In the genomic region with DNA sequence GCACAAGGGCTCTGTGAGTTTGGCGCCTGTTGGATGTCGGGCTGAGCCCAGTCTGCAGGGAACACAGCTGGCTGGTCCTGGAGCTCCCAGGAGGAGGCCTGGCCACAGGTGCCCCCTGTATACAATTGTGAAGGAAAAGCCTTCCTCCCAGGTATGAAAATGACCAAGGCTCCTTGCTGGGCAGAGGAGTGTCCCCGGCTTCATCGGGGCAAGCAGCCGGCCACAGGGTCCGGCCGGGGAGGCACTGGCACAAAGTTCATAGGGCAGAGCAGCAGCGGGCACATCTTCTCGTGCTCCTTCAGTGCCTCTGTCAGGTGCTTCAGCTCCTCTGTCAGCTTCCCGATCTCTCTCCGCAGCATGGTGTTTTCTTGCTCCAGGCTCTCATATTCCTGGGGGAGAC, we compare ENCODE assay signal across 27 cellular contexts. TPM values are rescaled to one million over a fixed set of nuclear protein-coding genes. Genes with fewer than 3 reads are reported as not detected.
"Had no signal": no experiment of that assay in that cellular context is flagged by ENCODE, and none has a peak within 500 bp of the region (broad histone marks: within the 10 kb centered on the region; RNA-seq: fewer than 3 reads in every experiment).

No MANE protein-coding gene starts in this region.

- H3K9me3 Mint-ChIP-seq: immature natural killer cell; naive thymus-derived CD8-positive, alpha-beta T cell; nephron; neural crest cell; stimulated activated naive CD8-positive, alpha-beta T cell treated with anti-CD3 and anti-CD28 coated beads, Interleukin-15, Interleukin-2, amounts not matched to agents 100 ng/mL and 50 ng/mL, for 24 hours had no signal

- H3K9me3 ChIP-seq: left lung, lower lobe of right lung, psoas muscle, right lobe of liver, suprapubic skin, thoracic aorta, tibial artery, uterus had no signal

- H3K36me3 ChIP-seq: lower lobe of right lung, right lobe of liver, suprapubic skin, tibial artery, uterus had no signal

- H3K27me3 ChIP-seq: left lung, right lobe of liver, suprapubic skin, uterus had no signal

- H3K27me3 Mint-ChIP-seq: stimulated activated naive CD8-positive, alpha-beta T cell treated with anti-CD3 and anti-CD28 coated beads, Interleukin-15, Interleukin-2, amounts not matched to agents 100 ng/mL and 50 ng/mL, for 24 hours had no signal

- H3K4me3 Mint-ChIP-seq: immature natural killer cell; naive thymus-derived CD8-positive, alpha-beta T cell; nephron; neural crest cell; stimulated activated naive CD8-positive, alpha-beta T cell treated with anti-CD3 and anti-CD28 coated beads, Interleukin-15, Interleukin-2, amounts not matched to agents 100 ng/mL and 50 ng/mL, for 24 hours had no signal

- DNase-seq: hypothalamus; immature natural killer cell; kidney; left colon; left lung; lower lobe of right lung; mammary epithelial cell; mesenchymal stem cell; naive thymus-derived CD8-positive, alpha-beta T cell; nucleus accumbens; psoas muscle; right lobe of liver; stimulated activated CD4-positive, alpha-beta T cell treated with anti-CD3 and anti-CD28 coated beads, Interleukin-12 subunit alpha, Interleukin-12 subunit beta, amount 100 ng/mL, for 4 hours; stimulated activated CD4-positive, alpha-beta T cell treated with anti-CD3 and anti-CD28 coated beads, Interleukin-15, amount 100 ng/mL, for 24 hours; stimulated activated CD4-positive, alpha-beta T cell treated with anti-CD3 and anti-CD28 coated beads, Interleukin-2, amount 100 ng/mL, for 24 hours; stimulated activated CD4-positive, alpha-beta T cell treated with anti-CD3 and anti-CD28 coated beads, Interleukin-4, amount 100 ng/mL, for 1 hour; stimulated activated naive CD4-positive, alpha-beta T cell; tibial artery; trophoblast cell; uterus had no signal

- H3K27ac ChIP-seq: left lung, lower lobe of right lung, parathyroid adenoma, psoas muscle, right lobe of liver, suprapubic skin, thoracic aorta, tibial artery, uterus had no signal

- H2AFZ ChIP-seq: parathyroid adenoma had no signal

- H3K4me1 ChIP-seq: parathyroid adenoma, psoas muscle, right lobe of liver, suprapubic skin, tibial artery, uterus had no signal

- H3K4me3 ChIP-seq: left lung, lower lobe of right lung, psoas muscle, right lobe of liver, smooth muscle cell, suprapubic skin, thoracic aorta, tibial artery, uterus had no signal

- H3K27ac Mint-ChIP-seq: immature natural killer cell; nephron; stimulated activated naive CD8-positive, alpha-beta T cell treated with anti-CD3 and anti-CD28 coated beads, Interleukin-15, Interleukin-2, amounts not matched to agents 100 ng/mL and 50 ng/mL, for 24 hours had no signal

- H3K36me3 Mint-ChIP-seq: naive thymus-derived CD8-positive, alpha-beta T cell had no signal

- H3K79me2 ChIP-seq: parathyroid adenoma had no signal

- H3K4me1 Mint-ChIP-seq: nephron, neural crest cell had no signal

RNA-seq across cellular contexts. Expression of a gene that starts 13.0 kb away (rescaled TPM):
- total RNA-seq: mammary epithelial cell, neural crest cell had no signal
